34 cellular contexts compared by ENCODE assay signal in genomic region chr20:38547288-38547825, GRCh38. TPM values are rescaled to one million over a fixed set of nuclear protein-coding genes. Genes with fewer than 3 reads are reported as not detected.
"Had no signal": no experiment of that assay in that cellular context is flagged by ENCODE, and none has a peak within 500 bp of the region (broad histone marks: within the 10 kb centered on the region; RNA-seq: fewer than 3 reads in every experiment).

No MANE protein-coding gene starts in this region.

- H3K4me3 Mint-ChIP-seq: activated naive CD4-positive, alpha-beta T cell treated with anti-CD3 and anti-CD28 coated beads, Interleukin-2, amount 50 U/mL, for 24 hours; activated naive CD8-positive, alpha-beta T cell treated with anti-CD3 and anti-CD28 coated beads, Interleukin-2, amount 50 U/mL, for 24 hours; naive thymus-derived CD8-positive, alpha-beta T cell; neural progenitor cell; stimulated activated memory B cell treated with anti-CD40 and anti-IgM and Interleukin-4, amounts not matched to agents 10 μg/mL and 1 μg/mL and 100 μg/mL, for 72 hours; stimulated activated naive CD8-positive, alpha-beta T cell treated with anti-CD3 and anti-CD28 coated beads, Interleukin-15, amount 100 ng/mL, for 72 hours had no signal

- H3K9me3 Mint-ChIP-seq: activated naive CD4-positive, alpha-beta T cell treated with anti-CD3 and anti-CD28 coated beads, Interleukin-2, amount 50 U/mL, for 24 hours; activated naive CD8-positive, alpha-beta T cell treated with anti-CD3 and anti-CD28 coated beads, Interleukin-2, amount 50 U/mL, for 24 hours; naive thymus-derived CD8-positive, alpha-beta T cell; neural progenitor cell; stimulated activated memory B cell treated with anti-CD40 and anti-IgM and Interleukin-4, amounts not matched to agents 10 μg/mL and 1 μg/mL and 100 μg/mL, for 72 hours; stimulated activated naive CD8-positive, alpha-beta T cell treated with anti-CD3 and anti-CD28 coated beads, Interleukin-15, amount 100 ng/mL, for 72 hours had no signal

- H3K4me1 Mint-ChIP-seq: neural progenitor cell; stimulated activated memory B cell treated with anti-CD40 and anti-IgM and Interleukin-4, amounts not matched to agents 10 μg/mL and 1 μg/mL and 100 μg/mL, for 72 hours; stimulated activated naive CD8-positive, alpha-beta T cell treated with anti-CD3 and anti-CD28 coated beads, Interleukin-15, amount 100 ng/mL, for 72 hours had no signal

- H3K27me3 Mint-ChIP-seq: activated naive CD4-positive, alpha-beta T cell treated with anti-CD3 and anti-CD28 coated beads, Interleukin-2, amount 50 U/mL, for 24 hours; activated naive CD8-positive, alpha-beta T cell treated with anti-CD3 and anti-CD28 coated beads, Interleukin-2, amount 50 U/mL, for 24 hours; naive thymus-derived CD8-positive, alpha-beta T cell; stimulated activated memory B cell treated with anti-CD40 and anti-IgM and Interleukin-4, amounts not matched to agents 10 μg/mL and 1 μg/mL and 100 μg/mL, for 72 hours; stimulated activated naive CD8-positive, alpha-beta T cell treated with anti-CD3 and anti-CD28 coated beads, Interleukin-15, amount 100 ng/mL, for 72 hours had no signal

- ATAC-seq: activated CD4-positive, CD25-positive, alpha-beta regulatory T cell treated with anti-CD3 and anti-CD28 coated beads, Interleukin-2, amount 50 U/mL, for 24 hours; activated naive CD8-positive, alpha-beta T cell treated with anti-CD3 and anti-CD28 coated beads, Interleukin-2, amount 50 U/mL, for 24 hours; gastroesophageal sphincter; left colon; naive thymus-derived CD8-positive, alpha-beta T cell; stimulated activated memory B cell treated with anti-CD40 and anti-IgM and Interleukin-4, amounts not matched to agents 10 μg/mL and 1 μg/mL and 100 μg/mL, for 72 hours; stimulated activated naive CD8-positive, alpha-beta T cell treated with anti-CD3 and anti-CD28 coated beads, Interleukin-15, amount 100 ng/mL, for 72 hours; upper lobe of right lung had no signal

- H3K27ac Mint-ChIP-seq: activated naive CD4-positive, alpha-beta T cell treated with anti-CD3 and anti-CD28 coated beads, Interleukin-2, amount 50 U/mL, for 24 hours; activated naive CD8-positive, alpha-beta T cell treated with anti-CD3 and anti-CD28 coated beads, Interleukin-2, amount 50 U/mL, for 24 hours; neural progenitor cell; stimulated activated memory B cell treated with anti-CD40 and anti-IgM and Interleukin-4, amounts not matched to agents 10 μg/mL and 1 μg/mL and 100 μg/mL, for 72 hours had no signal

- H3K27ac ChIP-seq: coronary artery, gastroesophageal sphincter, hepatocyte, neural progenitor cell, parathyroid adenoma, right atrium auricular region, thyroid gland, upper lobe of right lung, WERI-Rb-1 had no signal

- DNase-seq: activated CD4-positive, alpha-beta T cell treated with anti-CD3 and anti-CD28 coated beads for 48 hours; activated CD4-positive, alpha-beta T cell treated with anti-CD3 and anti-CD28 coated beads, Interleukin-2, amount 50 U/mL, for 48 hours; activated CD8-positive, alpha-beta memory T cell treated with anti-CD3 and anti-CD28 coated beads for 24 hours; activated gamma-delta T cell treated with Interleukin-2 at 50 U/mL for 16 hours; activated naive CD8-positive, alpha-beta T cell treated with anti-CD3 and anti-CD28 coated beads, Interleukin-2, amount 50 U/mL, for 24 hours; cerebellar nuclear complex; left colon; midbrain; naive thymus-derived CD8-positive, alpha-beta T cell; occipital lobe; stimulated activated CD4-positive, alpha-beta T cell treated with anti-CD3 and anti-CD28 coated beads, Interleukin-1b, Interleukin-23, amount 100 ng/mL, for 48 hours; stimulated activated CD4-positive, alpha-beta T cell treated with anti-CD3 and anti-CD28 coated beads, Interleukin-4, amount 100 ng/mL, for 4 hours; stimulated activated CD8-positive, alpha-beta memory T cell treated with anti-CD3 and anti-CD28 coated beads, Interleukin-4, amount 100 ng/mL, for 48 hours; stimulated activated naive CD8-positive, alpha-beta T cell treated with anti-CD3 and anti-CD28 coated beads, Interleukin-15, amount 100 ng/mL, for 72 hours; substantia nigra; thyroid gland; upper lobe of right lung; WERI-Rb-1 had no signal

- H3K9me3 ChIP-seq: gastroesophageal sphincter, right atrium auricular region, thyroid gland, upper lobe of right lung had no signal

- H3K4me1 ChIP-seq: neural progenitor cell, right atrium auricular region, thyroid gland, upper lobe of right lung had no signal

- H3K4me3 ChIP-seq: coronary artery, gastroesophageal sphincter, hepatocyte, neural progenitor cell, right atrium auricular region, smooth muscle cell, thyroid gland, upper lobe of right lung had no signal

- H3K27me3 ChIP-seq: gastroesophageal sphincter, hepatocyte, neural progenitor cell, right atrium auricular region, thyroid gland, upper lobe of right lung had no signal

RNA-seq across cellular contexts. Expression of gene ADIG, which starts 33.6 kb away (rescaled TPM):
- total RNA-seq: endothelial cell of umbilical vein; fibroblast of lung; fibroblast of villous mesenchyme; gastroesophageal sphincter; hepatocyte; left colon; lower leg skin; naive thymus-derived CD8-positive, alpha-beta T cell; occipital lobe; pulmonary artery endothelial cell; right atrium auricular region; smooth muscle cell; T-helper 1 cell treated with Interleukin-12 subunit alpha and Interleukin-12 subunit beta and Interleukin-4 antibody, amounts not matched to agents 30 ng/mL and 1 ng/mL, for 36 hours; upper lobe of right lung had no signal

RNA-seq across cellular contexts. Expression of gene ARHGAP40, which starts 54.3 kb away (rescaled TPM):
- total RNA-seq: fibroblast of lung; fibroblast of villous mesenchyme; gastroesophageal sphincter; left colon; naive thymus-derived CD8-positive, alpha-beta T cell; occipital lobe; pulmonary artery endothelial cell; right atrium auricular region; T-helper 1 cell treated with Interleukin-12 subunit alpha and Interleukin-12 subunit beta and Interleukin-4 antibody, amounts not matched to agents 30 ng/mL and 1 ng/mL, for 36 hours had no signal
